ENCODE assay signal across 1 cellular context in genomic region chr9:105244996-105245719, GRCh38.
A peak's percentile ranks its signal among the peaks of the same experiment; 100 is the strongest.
TF ChIP-seq lines count a peak whose summit lies in the region.

No MANE protein-coding gene starts in this region.

TF ChIP-seq in H1, 55 proteins besides CTCF, POLR2A, EP300 and RAD21 (continued from another document):
- TF ChIP-seq MAX (IDR thresholded peaks at IDR 0.05) (peak; percentile 60; the same call in 1 of the 2 replicates), SP1 (IDR thresholded peaks at IDR 0.05; ENCODE audit: low read depth, low read length) (no peak), TCF12 (IDR thresholded peaks at IDR 0.05; ENCODE audit: low read depth, low read length) (0 out of 2 replicates have a peak, but pooled peaks have one; percentile 36), KDM4A (IDR thresholded peaks at IDR 0.05; ENCODE audit: low read depth, low read length, severe bottlenecking) (peak; percentile 31), POLR2AphosphoS5 (IDR thresholded peaks at IDR 0.05; ENCODE audit: low read depth, low read length) (peak; percentile 68), SIRT6 (IDR thresholded peaks at IDR 0.05; ENCODE audit: low read length) (no peak), CEBPB (IDR thresholded peaks at IDR 0.05; ENCODE audit: low read depth, low read length) (no peak), PHF8 (conservative IDR thresholded peaks at IDR 0.05; ENCODE audit: low read depth, low read length) (peak; percentile 74), HDAC6 (IDR thresholded peaks at IDR 0.05; ENCODE audit: low read depth, low read length) (no peak), SAP30 (IDR thresholded peaks at IDR 0.05; ENCODE audit: insufficient read depth, insufficient replicate concordance, low read length) (no peak)
